ENCODE assay signal across 27 cellular contexts in the genomic region with DNA sequence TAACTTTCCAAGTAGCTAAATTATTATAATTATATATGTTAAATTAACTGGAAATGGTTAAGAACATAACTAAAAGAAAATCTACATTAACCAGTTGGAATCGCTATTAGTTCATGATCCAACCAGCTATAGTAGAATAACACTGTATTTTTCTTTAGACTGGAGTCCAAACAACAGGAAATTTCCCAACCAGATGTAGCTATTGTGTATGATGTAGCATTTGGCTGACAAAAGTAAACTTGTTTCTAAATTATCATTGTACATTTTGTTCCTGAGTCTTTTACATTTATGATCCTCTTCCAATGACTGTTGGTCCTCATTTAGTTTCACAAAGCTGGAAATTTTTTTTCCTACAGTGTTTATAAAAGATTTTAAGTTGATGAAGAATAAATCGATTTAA.
DNase-seq lines count a peak whose midpoint lies in the region; ATAC-seq and TF ChIP-seq lines count a peak whose summit lies in the region.
"Had no signal": no experiment of that assay in that cellular context is flagged by ENCODE, and none has a peak within 500 bp of the region (broad histone marks: within the 10 kb centered on the region; RNA-seq: fewer than 3 reads in every experiment).

No MANE protein-coding gene starts in this region.

- TF ChIP-seq POLR2A in upper lobe of left lung (IDR thresholded peaks at IDR 0.05) = no peak

- no peak overlapping the region for H3K4me3 ChIP-seq in choroid plexus epithelial cell (ENCODE audit: low read depth, low read length)
- no peak overlapping the region for H3K4me3 ChIP-seq in upper lobe of left lung
- H3K4me3 ChIP-seq: BLaER1, GM23338, PC-9 had no signal

- peak overlapping the region in 3 of 4 donors; percentile 46 to 81 (median 62) for H3K27ac ChIP-seq in upper lobe of left lung
- H3K27ac ChIP-seq: BLaER1, KMS-11, PC-9 had no signal

- ATAC-seq in upper lobe of left lung (ENCODE audit: low FRiP score in 2 of 2) (no peak), HG02884 (IDR thresholded peaks at IDR 0.05; ENCODE audit: unreplicated experiment) (no peak)
- ATAC-seq: GM23338, HCT116 had no signal

- no peaks in the 10 kb centered on the region for H3K9me3 ChIP-seq in upper lobe of left lung
- H3K9me3 ChIP-seq: BLaER1, Caco-2, SK-N-SH had no signal

- no peaks in the 10 kb centered on the region for H3K27me3 ChIP-seq in upper lobe of left lung
- H3K27me3 ChIP-seq: BLaER1 had no signal

- H3K27ac Mint-ChIP-seq in HFFc6 = peak overlapping the region; percentile 4; the same call in 1 of the 2 replicates
- H3K27ac Mint-ChIP-seq: CD4-positive, alpha-beta T cell; GM23338 had no signal

- DNase-seq in HFFc6 (no peak), choroid plexus epithelial cell (ENCODE audit: low read depth) (peak; percentile 33), iris pigment epithelial cell (ENCODE audit: low read depth) (peak; percentile 40), upper lobe of left lung (no peak), NCI-H510A (lab: John Stamatoyannopoulos, UW) (no peak)
- DNase-seq in activated T-cell treated with anti-CD3 and anti-CD28 coated beads, Interleukin-2, amount 50 U/mL, for 48 hours = no peak
- DNase-seq: ACHN; Caco-2; CD4-positive, alpha-beta T cell; DMS 273 treated with DMSO at 0.1 percent for 48 hours; DMS79 treated with DMSO at 0.1 percent for 48 hours; IMR-90; NCI-H1092 treated with DMSO at 0.1 percent for 48 hours; NCI-H1436 treated with DMSO at 0.1 percent for 48 hours; NCI-H2029; NCI-H2227 treated with DMSO at 0.1 percent for 48 hours; NCI-H510A treated with DMSO at 0.1 percent for 48 hours; NCI-H748 treated with DMSO at 0.1 percent for 48 hours; PC-9; RPMI8226; SIG-M5; SK-N-SH had no signal

- peaks cover 47% of the 10 kb centered on the region for H3K36me3 Mint-ChIP-seq in HFFc6 (ENCODE audit: low read depth)

- 53 to 74% methylated on average over 2 of the region's 2 CpGs for WGBS in upper lobe of left lung, 2 donors

- H3K4me1 ChIP-seq in upper lobe of left lung = peaks cover 10 to 51% (median 30%) of the 10 kb centered on the region in 4 donors
- H3K4me1 ChIP-seq: Caco-2 had no signal

- no peaks in the 10 kb centered on the region; the same call in 1 of the 2 replicates for H3K27me3 Mint-ChIP-seq in HFFc6 (ENCODE audit: insufficient read depth)
- H3K27me3 Mint-ChIP-seq: CD4-positive, alpha-beta T cell had no signal

- peak in 2 of 4 donors; percentile 7 to 69 for TF ChIP-seq EP300 in upper lobe of left lung (IDR thresholded peaks at IDR 0.05)

- no peak overlapping the region for H3K4me3 Mint-ChIP-seq in HFFc6
- H3K4me3 Mint-ChIP-seq: CD4-positive, alpha-beta T cell; GM23338 had no signal

- H3K9me3 Mint-ChIP-seq in HFFc6 = no peaks in the 10 kb centered on the region
- H3K9me3 Mint-ChIP-seq: CD4-positive, alpha-beta T cell; GM23338 had no signal

- H3K4me1 Mint-ChIP-seq in HFFc6 (ENCODE audit: low read depth) = peaks cover 45% of the 10 kb centered on the region
- H3K4me1 Mint-ChIP-seq: GM23338 had no signal

- H3K36me3 ChIP-seq in upper lobe of left lung = peaks cover 0 to 40% (median 9%) of the 10 kb centered on the region in 4 donors
- H3K36me3 ChIP-seq: BLaER1 had no signal

- TF ChIP-seq CTCF in HFFc6 (IDR thresholded peaks at IDR 0.05) = no peak
- TF ChIP-seq CTCF in choroid plexus epithelial cell (conservative IDR thresholded peaks at IDR 0.05; ENCODE audit: low read depth, low read length) = no peak
- no peak for TF ChIP-seq CTCF in upper lobe of left lung (IDR thresholded peaks at IDR 0.05)

Comparison
In these comparisons a context has a peak if more than half of its experiments do, and no peak if none do; other contexts are left out.
1. DNase-seq: peak in choroid plexus epithelial cell (single experiment) and iris pigment epithelial cell (single experiment); none in HFFc6 (single experiment), upper lobe of left lung (0 of 2), NCI-H510A (single experiment) and activated T-cell treated with anti-CD3 and anti-CD28 coated beads, Interleukin-2, amount 50 U/mL, for 48 hours (0 of 2).